24 cellular contexts compared by ENCODE assay signal in the genomic region with DNA sequence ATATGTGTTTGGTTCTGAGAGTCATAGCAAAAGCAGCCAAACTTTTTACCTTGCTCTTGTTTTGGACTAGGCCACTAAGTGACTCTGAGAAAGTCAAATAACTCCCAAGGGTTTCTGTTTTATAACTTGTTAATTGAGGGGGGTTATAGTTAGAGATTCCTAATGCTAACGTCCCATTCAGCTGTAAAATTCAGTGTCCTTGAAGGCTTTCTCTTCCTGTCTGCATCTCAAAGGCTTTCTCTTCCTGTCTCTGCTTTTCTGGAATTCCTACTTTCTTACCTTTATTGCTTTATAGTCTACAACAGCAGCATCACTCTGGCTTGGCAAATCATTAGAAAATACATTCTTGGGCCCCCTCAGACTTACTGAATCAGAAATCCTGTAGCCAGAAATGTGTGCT.
DNase-seq lines count a peak whose midpoint lies in the region; ATAC-seq and TF ChIP-seq lines count a peak whose summit lies in the region.
"Had no signal": no experiment of that assay in that cellular context is flagged by ENCODE, and none has a peak within 500 bp of the region (broad histone marks: within the 10 kb centered on the region; RNA-seq: fewer than 3 reads in every experiment).

No MANE protein-coding gene starts in this region.

- H3K4me3 ChIP-seq in HUES6 (ENCODE audit: low read depth, low read length) (no peak overlapping the region), iPS-20b (ENCODE audit: low read length) (0 out of 2 replicates have a peak overlapping the region, but pooled peaks have one; percentile 15), sigmoid colon (no peak overlapping the region), right lobe of liver (no peak overlapping the region)
- H3K4me3 ChIP-seq: GM12878 had no signal

- H3K27ac Mint-ChIP-seq in glutamatergic neuron (ENCODE audit: unreplicated experiment), result peak overlapping the region; percentile 91
- H3K27ac Mint-ChIP-seq: CD4-positive, CD25-positive, alpha-beta regulatory T cell; CD8-positive, alpha-beta memory T cell; HFFc6; IgD-negative memory B cell had no signal

- no peak for TF ChIP-seq EP300 in sigmoid colon (IDR thresholded peaks at IDR 0.05)

- 22 to 48% methylated on average over 1 of the region's 1 CpG for WGBS in sigmoid colon, 2 donors
- 0% methylated on average over 1 of the region's 1 CpG for WGBS in right lobe of liver (ENCODE audit: insufficient coverage, low coverage, low lambda C conversion rate, missing lambda C conversion rate)

- peaks cover 9% of the 10 kb centered on the region for H3K9me3 Mint-ChIP-seq in glutamatergic neuron (ENCODE audit: unreplicated experiment)

- no peaks in the 10 kb centered on the region for H3K27me3 Mint-ChIP-seq in glutamatergic neuron (ENCODE audit: unreplicated experiment)
- H3K27me3 Mint-ChIP-seq: CD4-positive, CD25-positive, alpha-beta regulatory T cell; IgD-negative memory B cell had no signal

- TF ChIP-seq POLR2A in sigmoid colon (IDR thresholded peaks at IDR 0.05) (no peak), right lobe of liver (IDR thresholded peaks at IDR 0.05) (no peak)

- H3K36me3 ChIP-seq in HUES6 (ENCODE audit: control insufficient read depth, insufficient read depth, low read length) (no peaks in the 10 kb centered on the region), iPS-20b (ENCODE audit: insufficient read depth, low read depth, low read length) (no peaks in the 10 kb centered on the region), sigmoid colon (no peaks in the 10 kb centered on the region), right lobe of liver (no peaks in the 10 kb centered on the region)
- H3K36me3 ChIP-seq: BE2C had no signal

- H3K27ac ChIP-seq in HUES6 (ENCODE audit: low read depth, low read length), result peak overlapping the region; percentile 50
- no peak overlapping the region for H3K27ac ChIP-seq in iPS-20b (ENCODE audit: low read length)
- H3K27ac ChIP-seq in sigmoid colon, result peak overlapping the region in 3 of 4 donors; percentile 1 to 37 (median 26)
- no peak overlapping the region for H3K27ac ChIP-seq in right lobe of liver

- intact Hi-C loops in sigmoid colon (cut with DNase I) (loop anchor here (10.0 kb wide), 2 partner anchors 381 to 479 kb away; partner anchors contain the start of gene SEMA6A), right lobe of liver (cut with DNase I) (no loop called here)

- H3K36me3 Mint-ChIP-seq in glutamatergic neuron (ENCODE audit: unreplicated experiment), result no peaks in the 10 kb centered on the region
- H3K36me3 Mint-ChIP-seq: CD4-positive, CD25-positive, alpha-beta regulatory T cell; CD8-positive, alpha-beta memory T cell; IgD-negative memory B cell had no signal

- no peak overlapping the region for H3K9ac ChIP-seq in HUES6 (ENCODE audit: low read length)
- 0 out of 2 replicates have a peak overlapping the region, but pooled peaks have one; percentile 4 for H3K9ac ChIP-seq in iPS-20b (ENCODE audit: low read depth, low read length)

- H3K4me1 ChIP-seq in HUES6 (ENCODE audit: control insufficient read depth, insufficient read depth, low read length) (peaks cover 43% of the 10 kb centered on the region), iPS-20b (ENCODE audit: insufficient read depth, low read length) (peaks cover 45% of the 10 kb centered on the region), sigmoid colon (peaks cover 0 to 21% (median 16%) of the 10 kb centered on the region in 4 donors), right lobe of liver (no peaks in the 10 kb centered on the region)
- H3K4me1 ChIP-seq: BE2C had no signal

- H3K9me3 ChIP-seq in HUES6 (ENCODE audit: control insufficient read depth, insufficient read depth, low read depth, low read length) (no peaks in the 10 kb centered on the region), iPS-20b (ENCODE audit: insufficient read depth, low read depth, low read length) (no peaks in the 10 kb centered on the region), sigmoid colon (no peaks in the 10 kb centered on the region), right lobe of liver (no peaks in the 10 kb centered on the region)
- H3K9me3 ChIP-seq: BE2C had no signal

- TF ChIP-seq CTCF in glutamatergic neuron (IDR thresholded peaks at IDR 0.05; ENCODE audit: partially characterized antibody, unreplicated experiment), result no peak
- TF ChIP-seq CTCF in sigmoid colon (IDR thresholded peaks at IDR 0.05), result no peak
- TF ChIP-seq CTCF in right lobe of liver (IDR thresholded peaks at IDR 0.05), result no peak

- no peak for ATAC-seq in right lobe of liver
- ATAC-seq: GM12878, HCT116, HepG2 had no signal

- peaks cover 29% of the 10 kb centered on the region for H3K4me1 Mint-ChIP-seq in glutamatergic neuron (ENCODE audit: low read depth, unreplicated experiment)
- H3K4me1 Mint-ChIP-seq: CD4-positive, CD25-positive, alpha-beta regulatory T cell; CD8-positive, alpha-beta memory T cell; IgD-negative memory B cell had no signal

- DNase-seq in glutamatergic neuron (no peak), sigmoid colon (no peak), SIG-M5 (lab: John Stamatoyannopoulos, UW) (no peak), HPDE6-E6E7 (ENCODE audit: extremely low spot score) (no peak), right lobe of liver (no peak), mucosa of gallbladder (ENCODE audit: low spot score) (no peak)
- DNase-seq: ACHN; BE2C; C1 segment of cervical spinal cord; CD4-positive, CD25-positive, alpha-beta regulatory T cell; CD8-positive, alpha-beta memory T cell; COR-L47; DMS 273 treated with DMSO at 0.1 percent for 48 hours; DMS53; DND-41; EL; HFFc6; KBM-7 had no signal

- H3K4me3 Mint-ChIP-seq in glutamatergic neuron (ENCODE audit: unreplicated experiment), result no peak overlapping the region
- H3K4me3 Mint-ChIP-seq: CD4-positive, CD25-positive, alpha-beta regulatory T cell; CD8-positive, alpha-beta memory T cell; HFFc6; IgD-negative memory B cell had no signal

- H3K27me3 ChIP-seq in HUES6 (ENCODE audit: control insufficient read depth, insufficient read depth, low read length), result no peaks in the 10 kb centered on the region
- no peaks in the 10 kb centered on the region for H3K27me3 ChIP-seq in iPS-20b (ENCODE audit: insufficient read depth, low read length)
- H3K27me3 ChIP-seq in sigmoid colon, result no peaks in the 10 kb centered on the region
- H3K27me3 ChIP-seq in right lobe of liver, result no peaks in the 10 kb centered on the region
- H3K27me3 ChIP-seq: BE2C had no signal

Comparison
In these comparisons a context has a peak if more than half of its experiments do, and no peak if none do; other contexts are left out.
1. H3K27ac ChIP-seq: peak in HUES6 (single experiment) and sigmoid colon (3 of 4); none in iPS-20b (single experiment) and right lobe of liver (0 of 3).